Comparison of ENCODE assay signal across 1 cellular context in genomic region chr14:92106095-92106937, GRCh38.
A peak's percentile ranks its signal among the peaks of the same experiment; 100 is the strongest.
TF ChIP-seq lines count a peak whose summit lies in the region.

Gene ATXN3, minus strand, starts transcription at chr14:92106582. Its CDS starts 30 bp downstream, at chr14:92106552.

TF ChIP-seq in HepG2, 621 proteins besides CTCF, POLR2A, EP300 and RAD21 (continued from another document and continues in another):
- TF ChIP-seq ARID5B (CRISPR knock-in tag; IDR thresholded peaks at IDR 0.05) (peak; percentile 23), KMT2A (CRISPR knock-in tag; IDR thresholded peaks at IDR 0.05) (0 out of 2 replicates have a peak, but pooled peaks have one; percentile 21), KDM3A (CRISPR knock-in tag; IDR thresholded peaks at IDR 0.05; ENCODE audit: low read depth) (no peak), RXRA (CRISPR knock-in tag; IDR thresholded peaks at IDR 0.05) (peak; percentile 92), HCFC1 (IDR thresholded peaks at IDR 0.05; ENCODE audit: low read depth, low read length) (peak; percentile 38; the same call in 1 of the 2 replicates), GATAD1 (CRISPR knock-in tag; IDR thresholded peaks at IDR 0.05) (peak; percentile 88), SP5 (CRISPR knock-in tag; IDR thresholded peaks at IDR 0.05; ENCODE audit: borderline replicate concordance, low read depth) (peak; percentile 76; the same call in 1 of the 2 replicates), ZMAT5 (CRISPR knock-in tag; IDR thresholded peaks at IDR 0.05; ENCODE audit: borderline replicate concordance, low read depth) (no peak), ZNF232 (CRISPR knock-in tag; IDR thresholded peaks at IDR 0.05; ENCODE audit: borderline replicate concordance) (0 out of 2 replicates have a peak, but pooled peaks have one; percentile 53), PPARG (CRISPR knock-in tag; conservative IDR thresholded peaks at IDR 0.05) (no peak), ARNTL (CRISPR knock-in tag; IDR thresholded peaks at IDR 0.05) (peak; percentile 84), MED13 (CRISPR knock-in tag; IDR thresholded peaks at IDR 0.05) (0 out of 2 replicates have a peak, but pooled peaks have one; percentile 76), HBP1 (CRISPR knock-in tag; IDR thresholded peaks at IDR 0.05; ENCODE audit: low read depth) (0 out of 2 replicates have a peak, but pooled peaks have one; percentile 27), ZNF230 (CRISPR knock-in tag; IDR thresholded peaks at IDR 0.05) (0 out of 2 replicates have a peak, but pooled peaks have one; percentile 55), PHF8 (CRISPR knock-in tag; IDR thresholded peaks at IDR 0.05) (peak; percentile 66), ZNF580 (CRISPR knock-in tag; IDR thresholded peaks at IDR 0.05; ENCODE audit: borderline replicate concordance, low read depth) (0 out of 2 replicates have a peak, but pooled peaks have one; percentile 10), ZBTB40 (IDR thresholded peaks at IDR 0.05) (no peak), ZBTB40 (CRISPR knock-in tag; IDR thresholded peaks at IDR 0.05) (0 out of 2 replicates have a peak, but pooled peaks have one; percentile 34), MTF2 (CRISPR knock-in tag; IDR thresholded peaks at IDR 0.05; ENCODE audit: borderline replicate concordance) (no peak), YEATS2 (CRISPR knock-in tag; IDR thresholded peaks at IDR 0.05; ENCODE audit: borderline replicate concordance) (peak; percentile 71; the same call in 1 of the 2 replicates), CREM (IDR thresholded peaks at IDR 0.05) (peak; percentile 51; the same call in 1 of the 2 replicates), CREM (CRISPR knock-in tag; IDR thresholded peaks at IDR 0.05) (no peak), UBTF (CRISPR knock-in tag; IDR thresholded peaks at IDR 0.05) (peak; percentile 26; the same call in 1 of the 2 replicates), ZNF574 (CRISPR knock-in tag; IDR thresholded peaks at IDR 0.05) (peak; percentile 99), SRSF1 (optimal IDR thresholded peaks at IDR 0.05; ENCODE audit: low read depth, low read length) (peak; percentile 57), PITX1 (CRISPR knock-in tag; IDR thresholded peaks at IDR 0.05) (no peak), GABPA (IDR thresholded peaks at IDR 0.05; ENCODE audit: low read depth, low read length) (no peak), GABPA (CRISPR knock-in tag; IDR thresholded peaks at IDR 0.05; ENCODE audit: low read depth) (0 out of 2 replicates have a peak, but pooled peaks have one; percentile 48), KAT7 (CRISPR knock-in tag; IDR thresholded peaks at IDR 0.05; ENCODE audit: borderline replicate concordance) (peak; percentile 56; the same call in 1 of the 2 replicates), NFATC3 (CRISPR knock-in tag; IDR thresholded peaks at IDR 0.05) (no peak), SPEN (CRISPR knock-in tag; IDR thresholded peaks at IDR 0.05; ENCODE audit: low read depth) (peak; percentile 65), GPN1 (CRISPR knock-in tag; IDR thresholded peaks at IDR 0.05; ENCODE audit: borderline replicate concordance) (no peak), ATF7-NPFF (CRISPR knock-in tag; IDR thresholded peaks at IDR 0.05; ENCODE audit: low read depth) (peak; percentile 66; the same call in 1 of the 2 replicates), GMEB2 (CRISPR knock-in tag; IDR thresholded peaks at IDR 0.05; ENCODE audit: low read depth) (0 out of 2 replicates have a peak, but pooled peaks have one; percentile 30), ZFX (CRISPR knock-in tag; IDR thresholded peaks at IDR 0.05; ENCODE audit: low read depth) (peak; percentile 66)
